29 cellular contexts compared by ENCODE assay signal in genomic region chr1:4153571-4153970, GRCh38.
"Had no signal": no experiment of that assay in that cellular context is flagged by ENCODE, and none has a peak within 500 bp of the region (broad histone marks: within the 10 kb centered on the region; RNA-seq: fewer than 3 reads in every experiment).

No MANE protein-coding gene starts in this region.

- H3K36me3 ChIP-seq: neutrophil, ovary, right lobe of liver, sigmoid colon, suprapubic skin, tibial artery, transverse colon, upper lobe of right lung, vagina had no signal

- H3K9me3 Mint-ChIP-seq: naive B cell; naive thymus-derived CD8-positive, alpha-beta T cell; nephron progenitor cell; neural crest cell; stimulated activated memory B cell treated with anti-CD40 and anti-IgM and Interleukin-4, amounts not matched to agents 10 μg/mL and 1 μg/mL and 100 μg/mL, for 72 hours; stimulated activated naive CD8-positive, alpha-beta T cell treated with anti-CD3 and anti-CD28 coated beads, Interleukin-15, amount 100 ng/mL, for 72 hours; type B pancreatic cell had no signal

- H3K4me3 ChIP-seq: ovary, psoas muscle, right lobe of liver, sigmoid colon, suprapubic skin, testis, tibial artery, transverse colon, upper lobe of right lung, vagina had no signal

- H3K4me1 Mint-ChIP-seq: naive B cell; naive thymus-derived CD8-positive, alpha-beta T cell; stimulated activated memory B cell treated with anti-CD40 and anti-IgM and Interleukin-4, amounts not matched to agents 10 μg/mL and 1 μg/mL and 100 μg/mL, for 72 hours; stimulated activated naive CD8-positive, alpha-beta T cell treated with anti-CD3 and anti-CD28 coated beads, Interleukin-15, amount 100 ng/mL, for 72 hours had no signal

- H3K36me3 Mint-ChIP-seq: naive B cell; naive thymus-derived CD8-positive, alpha-beta T cell; stimulated activated memory B cell treated with anti-CD40 and anti-IgM and Interleukin-4, amounts not matched to agents 10 μg/mL and 1 μg/mL and 100 μg/mL, for 72 hours; type B pancreatic cell had no signal

- H2AFZ ChIP-seq: parathyroid adenoma had no signal

- H3K27ac ChIP-seq: neutrophil, ovary, parathyroid adenoma, psoas muscle, right lobe of liver, sigmoid colon, suprapubic skin, testis, tibial artery, transverse colon, upper lobe of right lung, vagina had no signal

- H3K9me3 ChIP-seq: neutrophil, ovary, psoas muscle, right lobe of liver, sigmoid colon, suprapubic skin, testis, tibial artery, transverse colon, upper lobe of right lung, vagina had no signal

- H3K27me3 Mint-ChIP-seq: stimulated activated memory B cell treated with anti-CD40 and anti-IgM and Interleukin-4, amounts not matched to agents 10 μg/mL and 1 μg/mL and 100 μg/mL, for 72 hours; stimulated activated naive CD8-positive, alpha-beta T cell treated with anti-CD3 and anti-CD28 coated beads, Interleukin-15, amount 100 ng/mL, for 72 hours had no signal

- H3K27ac Mint-ChIP-seq: naive thymus-derived CD8-positive, alpha-beta T cell; nephron progenitor cell; stimulated activated memory B cell treated with anti-CD40 and anti-IgM and Interleukin-4, amounts not matched to agents 10 μg/mL and 1 μg/mL and 100 μg/mL, for 72 hours; stimulated activated naive CD8-positive, alpha-beta T cell treated with anti-CD3 and anti-CD28 coated beads, Interleukin-15, amount 100 ng/mL, for 72 hours; type B pancreatic cell had no signal

- H3K79me2 ChIP-seq: parathyroid adenoma had no signal

- DNase-seq: naive B cell; naive thymus-derived CD8-positive, alpha-beta T cell; nephron progenitor cell; nucleus accumbens; ovary; psoas muscle; right cardiac atrium; sigmoid colon; small intestine; stimulated activated CD4-positive, alpha-beta T cell treated with anti-CD3 and anti-CD28 coated beads, Interleukin-15, amount 100 ng/mL, for 24 hours; stimulated activated CD4-positive, alpha-beta T cell treated with anti-CD3 and anti-CD28 coated beads, Interleukin-2, amount 100 ng/mL, for 24 hours; stimulated activated CD4-positive, alpha-beta T cell treated with anti-CD3 and anti-CD28 coated beads, Interleukin-2, amount 100 ng/mL, for 48 hours; stimulated activated CD4-positive, alpha-beta T cell treated with anti-CD3 and anti-CD28 coated beads, Interleukin-4, amount 100 ng/mL, for 24 hours; stimulated activated naive CD4-positive, alpha-beta T cell; stimulated activated naive CD8-positive, alpha-beta T cell treated with anti-CD3 and anti-CD28 coated beads, Interleukin-15, amount 100 ng/mL, for 72 hours; stimulated activated naive CD8-positive, alpha-beta T cell treated with anti-CD3 and anti-CD28 coated beads, Interleukin-15, Interleukin-2, amounts not matched to agents 100 U/mL and 50 U/mL, for 24 hours; substantia nigra; testis; tibial artery; transverse colon; upper lobe of right lung had no signal

- H3K9ac ChIP-seq: parathyroid adenoma had no signal

- H3K4me3 Mint-ChIP-seq: naive B cell; naive thymus-derived CD8-positive, alpha-beta T cell; nephron progenitor cell; neural crest cell; stimulated activated memory B cell treated with anti-CD40 and anti-IgM and Interleukin-4, amounts not matched to agents 10 μg/mL and 1 μg/mL and 100 μg/mL, for 72 hours; stimulated activated naive CD8-positive, alpha-beta T cell treated with anti-CD3 and anti-CD28 coated beads, Interleukin-15, amount 100 ng/mL, for 72 hours; type B pancreatic cell had no signal

- ATAC-seq: naive thymus-derived CD8-positive, alpha-beta T cell; psoas muscle; right cardiac atrium; right lobe of liver; stimulated activated memory B cell treated with anti-CD40 and anti-IgM and Interleukin-4, amounts not matched to agents 10 μg/mL and 1 μg/mL and 100 μg/mL, for 72 hours; stimulated activated naive CD8-positive, alpha-beta T cell treated with anti-CD3 and anti-CD28 coated beads, Interleukin-15, amount 100 ng/mL, for 72 hours; stimulated activated naive CD8-positive, alpha-beta T cell treated with anti-CD3 and anti-CD28 coated beads, Interleukin-15, Interleukin-2, amounts not matched to agents 100 U/mL and 50 U/mL, for 24 hours; upper lobe of right lung had no signal

- H3K4me1 ChIP-seq: parathyroid adenoma, psoas muscle, right lobe of liver, sigmoid colon, suprapubic skin, testis, tibial artery, transverse colon, upper lobe of right lung, vagina had no signal

- FAIRE-seq: small intestine had no signal

- H3K27me3 ChIP-seq: neutrophil, ovary, right lobe of liver, testis, transverse colon, upper lobe of right lung, vagina had no signal
